Comparison of ENCODE assay signal across 23 cellular contexts in the genomic region with DNA sequence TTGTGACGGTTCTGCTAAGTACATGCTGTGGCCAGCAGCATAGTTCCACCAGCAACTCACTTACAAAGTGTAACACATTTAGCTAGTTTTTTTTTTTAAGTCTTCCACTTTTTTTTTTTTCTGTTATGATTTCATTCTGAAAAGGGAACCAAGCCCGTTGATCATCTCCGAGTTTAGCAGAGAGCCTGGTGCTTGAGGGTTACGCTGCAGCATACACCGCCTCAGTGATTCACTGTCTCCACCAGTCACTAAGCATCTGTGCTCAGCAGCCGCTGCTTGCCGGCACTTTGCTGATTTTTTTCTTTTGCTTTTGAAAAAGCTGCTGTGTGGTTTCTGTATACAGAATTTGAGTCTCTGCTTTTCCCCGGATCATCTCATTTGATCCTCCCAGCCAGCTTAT.
A peak's percentile ranks its signal among the peaks of the same experiment; 100 is the strongest.
DNase-seq lines count a peak whose midpoint lies in the region; ATAC-seq and TF ChIP-seq lines count a peak whose summit lies in the region.
"Had no signal": no experiment of that assay in that cellular context is flagged by ENCODE, and none has a peak within 500 bp of the region (broad histone marks: within the 10 kb centered on the region; RNA-seq: fewer than 3 reads in every experiment).

No MANE protein-coding gene starts in this region.

- no peak overlapping the region for H2AFZ ChIP-seq in H9 (ENCODE audit: low read length)

- H3K23me2 ChIP-seq in H9 (ENCODE audit: insufficient read length, low read depth, low read length, poor library complexity, severe bottlenecking): no peaks in the 10 kb centered on the region

- no peak overlapping the region for H2AK5ac ChIP-seq in H9 (ENCODE audit: insufficient read length, low read length)

- no peak overlapping the region for H2BK12ac ChIP-seq in H9 (ENCODE audit: insufficient read length, low read depth, low read length)

- no peaks in the 10 kb centered on the region for H3K36me3 Mint-ChIP-seq in H9 (ENCODE audit: insufficient read depth in 1 of 3, low read depth in 3 of 3)
- peaks cover 5% of the 10 kb centered on the region for H3K36me3 Mint-ChIP-seq in effector memory CD8-positive, alpha-beta T cell (ENCODE audit: insufficient read depth)
- no peaks in the 10 kb centered on the region for H3K36me3 Mint-ChIP-seq in natural killer cell treated with Interleukin-12 subunit alpha and Interleukin-12 subunit beta and Interleukin-15 and Interleukin-18, amount 100 ng/mL, for 72 hours
- H3K36me3 Mint-ChIP-seq in activated naive CD8-positive, alpha-beta T cell treated with anti-CD3 and anti-CD28 coated beads for 36 hours: no peaks in the 10 kb centered on the region
- H3K36me3 Mint-ChIP-seq: activated CD8-positive, alpha-beta memory T cell treated with anti-CD3 and anti-CD28 coated beads, Interleukin-2, amount 10 ng/mL, durations not matched to agents 7 days and 5 days; CD4-positive, alpha-beta memory T cell; naive thymus-derived CD8-positive, alpha-beta T cell had no signal

- H3K27me3 ChIP-seq in H9 (ENCODE audit: insufficient read depth, low read length): no peaks in the 10 kb centered on the region
- H3K27me3 ChIP-seq in spleen (replicated peaks in 1 of 7): peaks cover 0 to 21% (median 3%) of the 10 kb centered on the region in 7 donors

- TF ChIP-seq POLR2A in spleen (IDR thresholded peaks at IDR 0.05): no peak

- no peak overlapping the region for H2BK15ac ChIP-seq in H9 (ENCODE audit: low read depth, low read length)

- H3K79me1 ChIP-seq in H9 (ENCODE audit: insufficient read depth, low read depth, low read length, poor library complexity, severe bottlenecking): no peaks in the 10 kb centered on the region

- H3K36me3 ChIP-seq in spleen: no peaks in the 10 kb centered on the region
- H3K36me3 ChIP-seq: lower lobe of right lung, SJSA1, upper lobe of right lung had no signal

- DNase-seq in AG10803 (ENCODE audit: low read depth) (peak; percentile 16), H9 (no peak), H4 (ENCODE audit: low spot score) (no peak), spleen (no peak), KG1 (lab: John Stamatoyannopoulos, UW) (no peak)
- peak; percentile 13 to 36 (median 15) for DNase-seq in effector memory CD8-positive, alpha-beta T cell
- no peak for DNase-seq in natural killer cell treated with Interleukin-12 subunit alpha and Interleukin-12 subunit beta and Interleukin-15 and Interleukin-18, amount 100 ng/mL, for 72 hours (ENCODE audit: low spot score)
- no peak for DNase-seq in activated naive CD8-positive, alpha-beta T cell treated with anti-CD3 and anti-CD28 coated beads for 36 hours
- DNase-seq: ACHN; activated CD8-positive, alpha-beta memory T cell treated with anti-CD3 and anti-CD28 coated beads, Interleukin-2, amount 10 ng/mL, durations not matched to agents 7 days and 5 days; activated effector memory CD4-positive, alpha-beta T cell treated with anti-CD3 and anti-CD28 coated beads, Interleukin-2, amount 50 U/mL, for 16 hours; amniotic stem cell; CD4-positive, alpha-beta memory T cell; central memory CD4-positive, alpha-beta T cell; DMS79; effector CD4-positive, alpha-beta T cell; KBM-7; lower lobe of right lung; naive thymus-derived CD8-positive, alpha-beta T cell; stimulated activated CD4-positive, alpha-beta T cell treated with anti-CD3 and anti-CD28 coated beads, Interleukin-15, amount 100 ng/mL, for 24 hours; stimulated activated naive CD4-positive, alpha-beta T cell; upper lobe of right lung had no signal

- no peak overlapping the region for H3K23ac ChIP-seq in H9 (ENCODE audit: insufficient read length, low read depth, low read length)

- no peak for TF ChIP-seq CTCF in AG10803 (conservative IDR thresholded peaks at IDR 0.05; ENCODE audit: low read length)
- TF ChIP-seq CTCF in H9 (conservative IDR thresholded peaks at IDR 0.05): no peak
- TF ChIP-seq CTCF in spleen (IDR thresholded peaks at IDR 0.05 in 8 of 11, conservative IDR thresholded peaks at IDR 0.05 in 3 of 11): no peak

- no peak overlapping the region for H2BK5ac ChIP-seq in H9 (ENCODE audit: insufficient read length, low read length)

- H3K4ac ChIP-seq in H9 (ENCODE audit: low read depth, low read length): no peak overlapping the region

- no peak overlapping the region for H3K9ac ChIP-seq in H9 (ENCODE audit: extremely low read depth, insufficient read length, low read length)

- no peak overlapping the region for H3K27ac Mint-ChIP-seq in H9
- peak overlapping the region; percentile 53 to 85 for H3K27ac Mint-ChIP-seq in effector memory CD8-positive, alpha-beta T cell
- peak overlapping the region in 1 of 2 donors; percentile 22 for H3K27ac Mint-ChIP-seq in natural killer cell treated with Interleukin-12 subunit alpha and Interleukin-12 subunit beta and Interleukin-15 and Interleukin-18, amount 100 ng/mL, for 72 hours
- no peak overlapping the region for H3K27ac Mint-ChIP-seq in activated naive CD8-positive, alpha-beta T cell treated with anti-CD3 and anti-CD28 coated beads for 36 hours
- H3K27ac Mint-ChIP-seq: activated CD8-positive, alpha-beta memory T cell treated with anti-CD3 and anti-CD28 coated beads, Interleukin-2, amount 10 ng/mL, durations not matched to agents 7 days and 5 days; CD4-positive, alpha-beta memory T cell; naive thymus-derived CD8-positive, alpha-beta T cell had no signal

- H3K9me3 ChIP-seq in H9 (ENCODE audit: control insufficient read depth, low read depth, low read length) (no peaks in the 10 kb centered on the region), spleen (no peaks in the 10 kb centered on the region)
- H3K9me3 ChIP-seq: lower lobe of right lung, SJSA1, upper lobe of right lung had no signal

- no peaks in the 10 kb centered on the region for H3K9me3 Mint-ChIP-seq in H9
- H3K9me3 Mint-ChIP-seq in effector memory CD8-positive, alpha-beta T cell: no peaks in the 10 kb centered on the region
- no peaks in the 10 kb centered on the region for H3K9me3 Mint-ChIP-seq in natural killer cell treated with Interleukin-12 subunit alpha and Interleukin-12 subunit beta and Interleukin-15 and Interleukin-18, amount 100 ng/mL, for 72 hours
- H3K9me3 Mint-ChIP-seq in activated naive CD8-positive, alpha-beta T cell treated with anti-CD3 and anti-CD28 coated beads for 36 hours: no peaks in the 10 kb centered on the region
- H3K9me3 Mint-ChIP-seq: naive thymus-derived CD8-positive, alpha-beta T cell had no signal

- no peak overlapping the region for H3K14ac ChIP-seq in H9 (ENCODE audit: insufficient read depth, low read length)

- no peaks in the 10 kb centered on the region for H4K20me1 ChIP-seq in H9 (ENCODE audit: control insufficient read depth, insufficient read depth, insufficient read length)

- no peak overlapping the region for H3K4me2 ChIP-seq in H9 (ENCODE audit: insufficient read depth, insufficient read length, low read length)

- H4K8ac ChIP-seq in H9 (replicated peaks; ENCODE audit: insufficient read length, low read depth, low read length): no peak overlapping the region

- H3K27ac ChIP-seq in H9 (ENCODE audit: insufficient read length, low read depth, low read length) (no peak overlapping the region), spleen (no peak overlapping the region)
- H3K27ac ChIP-seq: lower lobe of right lung, SJSA1, upper lobe of right lung had no signal

- H3K4me1 ChIP-seq in H9 (ENCODE audit: insufficient read depth, low read length): no peaks in the 10 kb centered on the region
- H3K4me1 ChIP-seq in spleen: no peaks in the 10 kb centered on the region
- H3K4me1 ChIP-seq: lower lobe of right lung, SJSA1, upper lobe of right lung had no signal

- H4K91ac ChIP-seq in H9 (ENCODE audit: insufficient read length, low read depth, low read length): no peak overlapping the region

- no peak overlapping the region for H3K4me3 Mint-ChIP-seq in H9
- H3K4me3 Mint-ChIP-seq in effector memory CD8-positive, alpha-beta T cell: peak overlapping the region; percentile 35 to 59
- H3K4me3 Mint-ChIP-seq in natural killer cell treated with Interleukin-12 subunit alpha and Interleukin-12 subunit beta and Interleukin-15 and Interleukin-18, amount 100 ng/mL, for 72 hours: peak overlapping the region; percentile 45
- no peak overlapping the region for H3K4me3 Mint-ChIP-seq in activated naive CD8-positive, alpha-beta T cell treated with anti-CD3 and anti-CD28 coated beads for 36 hours
- H3K4me3 Mint-ChIP-seq: activated CD8-positive, alpha-beta memory T cell treated with anti-CD3 and anti-CD28 coated beads, Interleukin-2, amount 10 ng/mL, durations not matched to agents 7 days and 5 days; CD4-positive, alpha-beta memory T cell; naive thymus-derived CD8-positive, alpha-beta T cell had no signal

- peak overlapping the region; percentile 68 for H4K5ac ChIP-seq in H9 (ENCODE audit: insufficient read length, low read depth, low read length)

- H2BK20ac ChIP-seq in H9 (ENCODE audit: low read depth, low read length, poor library complexity, severe bottlenecking): no peak overlapping the region

- WGBS in H9 (ENCODE audit: extremely low coverage, insufficient read length, low lambda C conversion rate): no CpG with 5 or more reads among the region's 8 CpGs
- 53 to 70% (median 68%) methylated on average over 8 of the region's 8 CpGs for WGBS in spleen, 5 donors

- peaks cover 3% of the 10 kb centered on the region; the same call in 1 of the 2 replicates for H3K27me3 Mint-ChIP-seq in H9 (ENCODE audit: low read depth)
- H3K27me3 Mint-ChIP-seq in effector memory CD8-positive, alpha-beta T cell: peaks cover 0 to 6% of the 10 kb centered on the region in 2 donors
- H3K27me3 Mint-ChIP-seq in natural killer cell treated with Interleukin-12 subunit alpha and Interleukin-12 subunit beta and Interleukin-15 and Interleukin-18, amount 100 ng/mL, for 72 hours: peaks cover 10 to 34% of the 10 kb centered on the region in 2 donors
- H3K27me3 Mint-ChIP-seq in activated naive CD8-positive, alpha-beta T cell treated with anti-CD3 and anti-CD28 coated beads for 36 hours: no peaks in the 10 kb centered on the region
- H3K27me3 Mint-ChIP-seq: activated CD8-positive, alpha-beta memory T cell treated with anti-CD3 and anti-CD28 coated beads, Interleukin-2, amount 10 ng/mL, durations not matched to agents 7 days and 5 days had no signal

- H2BK120ac ChIP-seq in H9 (ENCODE audit: low read depth, low read length, poor library complexity, severe bottlenecking): no peak overlapping the region

- no peaks in the 10 kb centered on the region for H3K79me2 ChIP-seq in H9 (ENCODE audit: insufficient read depth, low read length)

- H3K18ac ChIP-seq in H9 (ENCODE audit: insufficient read length, low read depth, low read length): no peak overlapping the region

- H3K4me1 Mint-ChIP-seq in H9: no peaks in the 10 kb centered on the region
- H3K4me1 Mint-ChIP-seq in effector memory CD8-positive, alpha-beta T cell (ENCODE audit: low read depth in 2 of 2): peaks cover 11% of the 10 kb centered on the region in 2 donors
- peaks cover 0 to 6% of the 10 kb centered on the region in 2 donors for H3K4me1 Mint-ChIP-seq in natural killer cell treated with Interleukin-12 subunit alpha and Interleukin-12 subunit beta and Interleukin-15 and Interleukin-18, amount 100 ng/mL, for 72 hours (ENCODE audit: low read depth in 2 of 2)
- no peaks in the 10 kb centered on the region for H3K4me1 Mint-ChIP-seq in activated naive CD8-positive, alpha-beta T cell treated with anti-CD3 and anti-CD28 coated beads for 36 hours
- H3K4me1 Mint-ChIP-seq: activated CD8-positive, alpha-beta memory T cell treated with anti-CD3 and anti-CD28 coated beads, Interleukin-2, amount 10 ng/mL, durations not matched to agents 7 days and 5 days; CD4-positive, alpha-beta memory T cell; naive thymus-derived CD8-positive, alpha-beta T cell had no signal

- peak; percentile 99 for ATAC-seq in effector memory CD8-positive, alpha-beta T cell (replicated peaks)
- peak in 1 of 2 donors; percentile 84 for ATAC-seq in natural killer cell treated with Interleukin-12 subunit alpha and Interleukin-12 subunit beta and Interleukin-15 and Interleukin-18, amount 100 ng/mL, for 72 hours
- ATAC-seq: activated CD8-positive, alpha-beta memory T cell treated with anti-CD3 and anti-CD28 coated beads, Interleukin-2, amount 10 ng/mL, durations not matched to agents 7 days and 5 days; lower lobe of right lung; naive thymus-derived CD8-positive, alpha-beta T cell; upper lobe of right lung had no signal

- no peak overlapping the region for H3K56ac ChIP-seq in H9 (ENCODE audit: insufficient read length, low read depth, low read length)

- H3T11ph ChIP-seq in H9 (ENCODE audit: low read length): no peak overlapping the region

- intact Hi-C loops in spleen (cut with DNase I; ENCODE audit: low total_unique reads): no loop called here

- no peak overlapping the region for H3K4me3 ChIP-seq in AG10803 (ENCODE audit: low read length)
- H3K4me3 ChIP-seq in spleen: no peak overlapping the region
- H3K4me3 ChIP-seq: lower lobe of right lung, SJSA1, upper lobe of right lung had no signal

Comparison
In these comparisons a context has a peak if more than half of its experiments do, and no peak if none do; other contexts are left out.
1. DNase-seq: peak in AG10803 (single experiment) and effector memory CD8-positive, alpha-beta T cell (3 of 3); none in H9 (single experiment), natural killer cell treated with Interleukin-12 subunit alpha and Interleukin-12 subunit beta and Interleukin-15 and Interleukin-18, amount 100 ng/mL, for 72 hours (single experiment), H4 (single experiment), spleen (single experiment), KG1 (single experiment) and activated naive CD8-positive, alpha-beta T cell treated with anti-CD3 and anti-CD28 coated beads for 36 hours (single experiment).
2. H3K27ac Mint-ChIP-seq: peak in effector memory CD8-positive, alpha-beta T cell (2 of 2); none in H9 (0 of 3) and activated naive CD8-positive, alpha-beta T cell treated with anti-CD3 and anti-CD28 coated beads for 36 hours (single experiment).
3. H3K4me3 Mint-ChIP-seq: peak in effector memory CD8-positive, alpha-beta T cell (2 of 2) and natural killer cell treated with Interleukin-12 subunit alpha and Interleukin-12 subunit beta and Interleukin-15 and Interleukin-18, amount 100 ng/mL, for 72 hours (single experiment); none in H9 (0 of 2) and activated naive CD8-positive, alpha-beta T cell treated with anti-CD3 and anti-CD28 coated beads for 36 hours (single experiment).